ENCODE assay signal across 8 cellular contexts in genomic region chr16:29862383-29862883, GRCh38. TPM values are rescaled to one million over a fixed set of nuclear protein-coding genes. Genes with fewer than 3 reads are reported as not detected.
DNase-seq lines count a peak whose midpoint lies in the region; ATAC-seq and TF ChIP-seq lines count a peak whose summit lies in the region.

No MANE protein-coding gene starts in this region.

- H3K27ac Mint-ChIP-seq in activated T-helper 1 cell treated with anti-CD3 and anti-CD28 coated beads, Interleukin-12 subunit alpha, Interleukin-12 subunit beta, Interleukin-2, Interleukin-4 antibody, amounts not matched to agents 30 ng/mL and 10 ng/mL and 1 ng/mL, durations not matched to agents 14 hours and 24 hours and 36 hours, result peak overlapping the region; percentile 88

- intact Hi-C loops in activated T-helper 1 cell treated with anti-CD3 and anti-CD28 coated beads, Interleukin-12 subunit alpha, Interleukin-12 subunit beta, Interleukin-2, Interleukin-4 antibody, amounts not matched to agents 30 ng/mL and 10 ng/mL and 1 ng/mL, durations not matched to agents 14 hours and 24 hours and 36 hours (cut with micrococcal nuclease), result loop anchor here (2.0 to 10.0 kb wide), 4 partner anchors 160 to 1210 kb away; partner anchors contain the start of genes FBRS, PRR14, ZNF646 and ZNF668
- intact Hi-C loops in right cardiac atrium (cut with DNase I), result loop anchor here in 1 of 4 donors (10.0 kb wide), 1 partner anchor 132 kb away; the partner anchor contains the start of genes HIRIP3 and INO80E
- intact Hi-C loops in psoas muscle (cut with DNase I), result loop anchor here (5.0 kb wide), 3 partner anchors 45 to 145 kb away; partner anchors contain the start of genes PAGR1 (in 1 of the 2) and TAOK2 (in 1 of the 2)

- H3K4me3 ChIP-seq in DOHH2 (ENCODE audit: low read length) (peak overlapping the region; percentile 87), right cardiac atrium (ENCODE audit: low read length) (peak overlapping the region; percentile 90), psoas muscle (peak overlapping the region; percentile 95)

- H3K9me3 Mint-ChIP-seq in activated T-helper 1 cell treated with anti-CD3 and anti-CD28 coated beads, Interleukin-12 subunit alpha, Interleukin-12 subunit beta, Interleukin-2, Interleukin-4 antibody, amounts not matched to agents 30 ng/mL and 10 ng/mL and 1 ng/mL, durations not matched to agents 14 hours and 24 hours and 36 hours, result no peaks in the 10 kb centered on the region

- no peaks in the 10 kb centered on the region for H4K20me1 ChIP-seq in DOHH2 (ENCODE audit: control insufficient read depth, insufficient read depth, low read depth, low read length)

- no peaks in the 10 kb centered on the region for H3K9me2 ChIP-seq in DOHH2 (replicated peaks; ENCODE audit: control insufficient read depth, low read length)

- DNase-seq in activated T-helper 1 cell treated with anti-CD3 and anti-CD28 coated beads, Interleukin-12 subunit alpha, Interleukin-12 subunit beta, Interleukin-2, Interleukin-4 antibody, amounts not matched to agents 30 ng/mL and 10 ng/mL and 1 ng/mL, durations not matched to agents 14 hours and 24 hours and 36 hours (ENCODE audit: low spot score), result no peak
- DNase-seq in right cardiac atrium, result peak in 2 of 3 donors; percentile 62 to 64
- DNase-seq in psoas muscle, result no peak
- no peak for DNase-seq in NCI-H1436 treated with DMSO at 0.1 percent for 48 hours (lab: John Stamatoyannopoulos, UW)
- DNase-seq in central memory CD4-positive, alpha-beta T cell, result no peak
- no peak for DNase-seq in NCI-H2171 treated with DMSO at 0.1 percent for 48 hours (lab: John Stamatoyannopoulos, UW)

- H3K27me3 ChIP-seq in DOHH2 (ENCODE audit: control insufficient read depth, low read length), result peaks cover under 1% of the 10 kb centered on the region; the same call in 1 of the 2 replicates
- no peaks in the 10 kb centered on the region for H3K27me3 ChIP-seq in right cardiac atrium (ENCODE audit: control insufficient read depth, insufficient read depth)
- no peaks in the 10 kb centered on the region for H3K27me3 ChIP-seq in psoas muscle (ENCODE audit: insufficient read depth in 3 of 3, low read length in 2 of 3)

- H3F3A ChIP-seq in DOHH2 (ENCODE audit: control insufficient read depth, insufficient read depth), result no peaks in the 10 kb centered on the region

- H3K79me2 ChIP-seq in DOHH2 (ENCODE audit: control insufficient read depth, low read length), result peaks cover 21% of the 10 kb centered on the region

- H3K4me2 ChIP-seq in DOHH2 (ENCODE audit: low read length), result peak overlapping the region; percentile 83

- WGBS in right cardiac atrium, result 1% methylated on average over 27 of the region's 27 CpGs
- WGBS in psoas muscle, 3 donors, result 1% methylated on average over 27 of the region's 27 CpGs

- TF ChIP-seq CTCF in DOHH2 (IDR thresholded peaks at IDR 0.05; ENCODE audit: low read depth, low read length, poor library complexity, severe bottlenecking), result peak; percentile 10
- no peak for TF ChIP-seq CTCF in psoas muscle (IDR thresholded peaks at IDR 0.05)

- H3K4me1 ChIP-seq in DOHH2 (ENCODE audit: control insufficient read depth, low read length) (peaks cover 9% of the 10 kb centered on the region), right cardiac atrium (ENCODE audit: control insufficient read depth, insufficient read depth, low read length) (peaks cover 7% of the 10 kb centered on the region), psoas muscle (peaks cover 10% of the 10 kb centered on the region)

- H3K9me3 ChIP-seq in DOHH2 (ENCODE audit: control insufficient read depth, insufficient read depth, low read length) (no peaks in the 10 kb centered on the region), right cardiac atrium (ENCODE audit: control insufficient read depth, low read length) (no peaks in the 10 kb centered on the region), psoas muscle (no peaks in the 10 kb centered on the region)

- no peaks in the 10 kb centered on the region for H3K27me3 Mint-ChIP-seq in activated T-helper 1 cell treated with anti-CD3 and anti-CD28 coated beads, Interleukin-12 subunit alpha, Interleukin-12 subunit beta, Interleukin-2, Interleukin-4 antibody, amounts not matched to agents 30 ng/mL and 10 ng/mL and 1 ng/mL, durations not matched to agents 14 hours and 24 hours and 36 hours (ENCODE audit: insufficient read depth)

- peaks cover 23% of the 10 kb centered on the region for H3K36me3 ChIP-seq in DOHH2 (ENCODE audit: control insufficient read depth, low read length)
- peaks cover 0 to 34% of the 10 kb centered on the region in 2 donors for H3K36me3 ChIP-seq in psoas muscle (ENCODE audit: insufficient read depth in 1 of 2, low read depth in 1 of 2)

- H3K4me3 Mint-ChIP-seq in activated T-helper 1 cell treated with anti-CD3 and anti-CD28 coated beads, Interleukin-12 subunit alpha, Interleukin-12 subunit beta, Interleukin-2, Interleukin-4 antibody, amounts not matched to agents 30 ng/mL and 10 ng/mL and 1 ng/mL, durations not matched to agents 14 hours and 24 hours and 36 hours, result peak overlapping the region; percentile 97

- H3K27ac ChIP-seq in DOHH2 (ENCODE audit: low read depth, low read length), result no peak overlapping the region
- peak overlapping the region; percentile 89 for H3K27ac ChIP-seq in right cardiac atrium (ENCODE audit: low read length)
- peak overlapping the region; percentile 85 for H3K27ac ChIP-seq in psoas muscle

- peaks cover 18% of the 10 kb centered on the region for H3K36me3 Mint-ChIP-seq in activated T-helper 1 cell treated with anti-CD3 and anti-CD28 coated beads, Interleukin-12 subunit alpha, Interleukin-12 subunit beta, Interleukin-2, Interleukin-4 antibody, amounts not matched to agents 30 ng/mL and 10 ng/mL and 1 ng/mL, durations not matched to agents 14 hours and 24 hours and 36 hours (ENCODE audit: low read depth)

- ATAC-seq in HG03045 (IDR thresholded peaks at IDR 0.05; ENCODE audit: unreplicated experiment) (peak; percentile 2), right cardiac atrium (peak in 1 of 2 donors; percentile 0), psoas muscle (peak; percentile 1 to 12 (median 3))

- peaks cover 24% of the 10 kb centered on the region for H3K4me1 Mint-ChIP-seq in activated T-helper 1 cell treated with anti-CD3 and anti-CD28 coated beads, Interleukin-12 subunit alpha, Interleukin-12 subunit beta, Interleukin-2, Interleukin-4 antibody, amounts not matched to agents 30 ng/mL and 10 ng/mL and 1 ng/mL, durations not matched to agents 14 hours and 24 hours and 36 hours (ENCODE audit: low read depth)

RNA-seq across cellular contexts. Expression of gene CDIPT, which starts 0.6 kb away (rescaled TPM):
- 83.7 and 85.5 TPM in 2 replicates for total RNA-seq in activated T-helper 1 cell treated with anti-CD3 and anti-CD28 coated beads, Interleukin-12 subunit alpha, Interleukin-12 subunit beta, Interleukin-2, Interleukin-4 antibody, amounts not matched to agents 30 ng/mL and 10 ng/mL and 1 ng/mL, durations not matched to agents 14 hours and 24 hours and 36 hours
- total RNA-seq in right cardiac atrium (100 to 1,000 TPM in 2 of 4 donors, 10 to 100 TPM in 2; 86.7 to 109 (median 99.1) TPM), psoas muscle (10 to 100 TPM; 24.7 to 36.4 (median 32.3) TPM)
- polyA plus RNA-seq in right cardiac atrium (106 TPM), psoas muscle (10 to 100 TPM; 33.3 to 54.3 (median 38.5) TPM)

RNA-seq across cellular contexts. Expression of gene SEZ6L2, which starts 36.9 kb away (rescaled TPM):
- total RNA-seq in activated T-helper 1 cell treated with anti-CD3 and anti-CD28 coated beads, Interleukin-12 subunit alpha, Interleukin-12 subunit beta, Interleukin-2, Interleukin-4 antibody, amounts not matched to agents 30 ng/mL and 10 ng/mL and 1 ng/mL, durations not matched to agents 14 hours and 24 hours and 36 hours, result 0.16 and 0.32 TPM in 2 replicates
- 1 to 10 TPM; 1.5 to 3.6 (median 2.1) TPM for total RNA-seq in right cardiac atrium
- 0.36 TPM for polyA plus RNA-seq in right cardiac atrium
- under 1 TPM; 0.17 to 0.86 (median 0.34) TPM for total RNA-seq in psoas muscle
- polyA plus RNA-seq in psoas muscle, result under 1 TPM; 0.05 to 0.23 (median 0.11) TPM

RNA-seq across cellular contexts. Expression of gene ASPHD1, which starts 37.9 kb away (rescaled TPM):
- 4.2 and 4.7 TPM in 2 replicates for total RNA-seq in activated T-helper 1 cell treated with anti-CD3 and anti-CD28 coated beads, Interleukin-12 subunit alpha, Interleukin-12 subunit beta, Interleukin-2, Interleukin-4 antibody, amounts not matched to agents 30 ng/mL and 10 ng/mL and 1 ng/mL, durations not matched to agents 14 hours and 24 hours and 36 hours
- total RNA-seq in right cardiac atrium (under 1 TPM in 3 of 4 donors, not detected in 1; 0.24 to 0.50 (median 0.28) TPM), psoas muscle (under 1 TPM in 2 of 4 donors, not detected in 2; 0.17 to 0.23 TPM)
- polyA plus RNA-seq in right cardiac atrium (0.14 TPM), psoas muscle (under 1 TPM in 2 of 3 donors, not detected in 1; 0.04 to 0.12 TPM)

RNA-seq across cellular contexts. Expression of gene MVP, which starts 42.2 kb away (rescaled TPM):
- 117 and 124 TPM in 2 replicates for total RNA-seq in activated T-helper 1 cell treated with anti-CD3 and anti-CD28 coated beads, Interleukin-12 subunit alpha, Interleukin-12 subunit beta, Interleukin-2, Interleukin-4 antibody, amounts not matched to agents 30 ng/mL and 10 ng/mL and 1 ng/mL, durations not matched to agents 14 hours and 24 hours and 36 hours
- 10 to 100 TPM; 48.2 to 73.9 (median 64.0) TPM for total RNA-seq in right cardiac atrium
- 50.6 TPM for polyA plus RNA-seq in right cardiac atrium
- 10 to 100 TPM; 27.9 to 75.9 (median 51.6) TPM for total RNA-seq in psoas muscle
- polyA plus RNA-seq in psoas muscle, result 10 to 100 TPM; 17.6 to 34.3 (median 34.1) TPM

RNA-seq across cellular contexts. Expression of gene PAGR1, which starts 46.5 kb away (rescaled TPM):
- total RNA-seq in activated T-helper 1 cell treated with anti-CD3 and anti-CD28 coated beads, Interleukin-12 subunit alpha, Interleukin-12 subunit beta, Interleukin-2, Interleukin-4 antibody, amounts not matched to agents 30 ng/mL and 10 ng/mL and 1 ng/mL, durations not matched to agents 14 hours and 24 hours and 36 hours, result 29.2 and 30.8 TPM in 2 replicates
- total RNA-seq in right cardiac atrium (10 to 100 TPM; 13.7 to 20.3 (median 15.2) TPM), psoas muscle (10 to 100 TPM in 3 of 4 donors, 1 to 10 TPM in 1; 9.4 to 14.2 (median 11.0) TPM)
- polyA plus RNA-seq in right cardiac atrium (33.8 TPM), psoas muscle (10 to 100 TPM; 19.8 to 36.8 (median 35.5) TPM)

Comparison
In these comparisons a context has a peak if more than half of its experiments do, and no peak if none do; other contexts are left out.
1. DNase-seq: peak in right cardiac atrium (2 of 3); none in activated T-helper 1 cell treated with anti-CD3 and anti-CD28 coated beads, Interleukin-12 subunit alpha, Interleukin-12 subunit beta, Interleukin-2, Interleukin-4 antibody, amounts not matched to agents 30 ng/mL and 10 ng/mL and 1 ng/mL, durations not matched to agents 14 hours and 24 hours and 36 hours (single experiment), psoas muscle (0 of 2), NCI-H1436 treated with DMSO at 0.1 percent for 48 hours (single experiment), central memory CD4-positive, alpha-beta T cell (single experiment) and NCI-H2171 treated with DMSO at 0.1 percent for 48 hours (single experiment).
2. Peak in every context shown above with its lines, with median percentiles within 50 percentile points of each other: H3K4me3 ChIP-seq.